Comparison of ENCODE assay signal across 9 cellular contexts in the genomic region with DNA sequence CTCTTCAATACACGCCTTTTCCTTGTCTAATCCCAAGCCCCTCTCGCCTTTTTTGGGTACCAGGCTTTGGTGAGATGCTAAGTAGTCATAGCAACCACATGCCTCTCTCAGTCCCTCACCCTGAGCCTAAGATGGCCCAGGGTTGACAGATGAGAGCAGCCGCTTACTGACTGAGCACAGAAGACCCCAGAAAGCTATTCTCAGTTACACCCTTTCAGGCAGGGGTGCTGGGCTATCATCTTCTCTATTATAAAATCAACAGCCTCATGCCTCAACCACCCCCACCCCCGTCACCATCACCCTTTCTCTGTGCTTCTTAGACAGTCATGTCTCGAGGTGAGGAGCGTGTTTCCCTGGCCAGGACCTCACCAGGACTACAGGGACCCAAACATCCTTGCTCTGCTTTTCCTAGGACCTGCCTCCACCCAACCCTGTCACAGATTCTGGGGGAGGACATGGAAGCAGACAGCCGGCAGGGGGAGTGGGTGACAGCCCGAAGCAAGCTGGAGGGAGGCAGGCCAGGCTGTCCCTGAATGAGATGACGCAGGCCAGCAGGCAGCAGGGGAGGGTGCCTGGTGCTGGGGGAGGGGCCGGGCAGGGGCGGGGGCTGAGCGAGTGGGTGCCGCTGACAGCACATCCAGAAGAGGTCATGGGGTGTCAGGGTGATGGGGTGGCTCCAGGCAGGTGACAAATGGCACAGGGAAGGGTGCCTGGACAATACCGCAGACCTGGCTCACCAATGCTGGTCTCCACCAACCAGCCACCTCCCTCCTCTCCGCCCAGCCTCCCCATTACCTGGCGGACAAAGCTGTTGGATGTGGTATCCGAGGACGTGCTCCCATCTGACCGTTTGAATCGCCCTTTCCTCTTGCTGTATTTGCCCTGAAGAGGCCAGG. TPM values are rescaled to one million over a fixed set of nuclear protein-coding genes. Genes with fewer than 3 reads are reported as not detected.
DNase-seq lines count a peak whose midpoint lies in the region; ATAC-seq and TF ChIP-seq lines count a peak whose summit lies in the region.
"Had no signal": no experiment of that assay in that cellular context is flagged by ENCODE, and none has a peak within 500 bp of the region (broad histone marks: within the 10 kb centered on the region; RNA-seq: fewer than 3 reads in every experiment).

No MANE protein-coding gene starts in this region.

- DNase-seq in EL, result peak; percentile 69
- DNase-seq in foreskin keratinocyte, result no peak
- peak; percentile 62 for DNase-seq in pons (ENCODE audit: low spot score)
- DNase-seq in SHP77 treated with DMSO at 0.1 percent for 48 hours (lab: John Stamatoyannopoulos, UW), result no peak
- DNase-seq: activated naive CD4-positive, alpha-beta T cell treated with Interleukin-2 at 50 U/mL for 16 hours had no signal

- no peaks in the 10 kb centered on the region for H3K9me3 ChIP-seq in OCI-LY3 (ENCODE audit: insufficient read depth, low read length)

- H3K79me2 ChIP-seq in OCI-LY3 (ENCODE audit: low read length), result peaks cover 13% of the 10 kb centered on the region

- no peak overlapping the region for H3K4me2 ChIP-seq in OCI-LY3 (ENCODE audit: low read length)

- H3K4me3 ChIP-seq in OCI-LY3 (ENCODE audit: low read length), result no peak overlapping the region

- ATAC-seq in foreskin keratinocyte (no peak), HG02623 (IDR thresholded peaks at IDR 0.05; ENCODE audit: unreplicated experiment) (no peak), GM21381 (IDR thresholded peaks at IDR 0.05; ENCODE audit: unreplicated experiment) (no peak)
- no peak for ATAC-seq in activated CD4-positive, CD25-positive, alpha-beta regulatory T cell treated with anti-CD3 and anti-CD28 coated beads, Interleukin-2, amount 50 U/mL, for 24 hours

- no peak overlapping the region for H3K9ac ChIP-seq in OCI-LY3 (ENCODE audit: low read length)

- H3K4me1 ChIP-seq in OCI-LY3 (ENCODE audit: low read length), result peaks cover 18% of the 10 kb centered on the region
- H3K4me1 ChIP-seq in foreskin keratinocyte, result peaks cover 9% of the 10 kb centered on the region

- TF ChIP-seq CTCF in OCI-LY3 (IDR thresholded peaks at IDR 0.05; ENCODE audit: low read depth, low read length) (0 out of 2 replicates have a peak, but pooled peaks have one; percentile 13), foreskin keratinocyte (conservative IDR thresholded peaks at IDR 0.05) (peak; percentile 14)

- no peaks in the 10 kb centered on the region for H3K36me3 ChIP-seq in OCI-LY3 (replicated peaks; ENCODE audit: low read depth, low read length)

- H2AFZ ChIP-seq in OCI-LY3 (ENCODE audit: low read depth, low read length), result no peak overlapping the region

- H3K27ac ChIP-seq in OCI-LY3 (ENCODE audit: low read length), result no peak overlapping the region
- H3K27ac ChIP-seq in foreskin keratinocyte, result no peak overlapping the region

- no peaks in the 10 kb centered on the region for H4K20me1 ChIP-seq in OCI-LY3 (ENCODE audit: insufficient read depth, low read length)

- H3K27me3 ChIP-seq in OCI-LY3 (ENCODE audit: low read depth, low read length) (no peaks in the 10 kb centered on the region), foreskin keratinocyte (no peaks in the 10 kb centered on the region)

RNA-seq across cellular contexts. Expression of a gene that starts 3.1 kb away (rescaled TPM):
- total RNA-seq in foreskin keratinocyte, result 6.2 and 7.9 TPM in 2 replicates
- 5.2 TPM in 2 replicates for polyA plus RNA-seq in foreskin keratinocyte

RNA-seq across cellular contexts. Expression of a gene that starts 5.7 kb away (rescaled TPM):
- 2,499 and 2,540 TPM in 2 replicates for total RNA-seq in foreskin keratinocyte
- 3,348 and 3,422 TPM in 2 replicates for polyA plus RNA-seq in foreskin keratinocyte

RNA-seq across cellular contexts. Expression of a gene that starts 28.4 kb away (rescaled TPM):
- not detected in 2 replicates for total RNA-seq in foreskin keratinocyte
- not detected in 2 replicates for polyA plus RNA-seq in foreskin keratinocyte

RNA-seq across cellular contexts. Expression of a gene that starts 31.4 kb away (rescaled TPM):
- total RNA-seq in foreskin keratinocyte, result not detected in 2 replicates
- polyA plus RNA-seq in foreskin keratinocyte, result not detected in 2 replicates

RNA-seq across cellular contexts. Expression of a gene that starts 42.9 kb away (rescaled TPM):
- 0.27 and 0.28 TPM in 2 replicates for total RNA-seq in foreskin keratinocyte
- 0.14 and 0.17 TPM in 2 replicates for polyA plus RNA-seq in foreskin keratinocyte

Comparison
In these comparisons a context has a peak if more than half of its experiments do, and no peak if none do; other contexts are left out.
1. DNase-seq: peak in EL (single experiment) and pons (single experiment); none in foreskin keratinocyte (0 of 2) and SHP77 treated with DMSO at 0.1 percent for 48 hours (single experiment).